ENCODE assay signal across 10 cellular contexts in the genomic region with DNA sequence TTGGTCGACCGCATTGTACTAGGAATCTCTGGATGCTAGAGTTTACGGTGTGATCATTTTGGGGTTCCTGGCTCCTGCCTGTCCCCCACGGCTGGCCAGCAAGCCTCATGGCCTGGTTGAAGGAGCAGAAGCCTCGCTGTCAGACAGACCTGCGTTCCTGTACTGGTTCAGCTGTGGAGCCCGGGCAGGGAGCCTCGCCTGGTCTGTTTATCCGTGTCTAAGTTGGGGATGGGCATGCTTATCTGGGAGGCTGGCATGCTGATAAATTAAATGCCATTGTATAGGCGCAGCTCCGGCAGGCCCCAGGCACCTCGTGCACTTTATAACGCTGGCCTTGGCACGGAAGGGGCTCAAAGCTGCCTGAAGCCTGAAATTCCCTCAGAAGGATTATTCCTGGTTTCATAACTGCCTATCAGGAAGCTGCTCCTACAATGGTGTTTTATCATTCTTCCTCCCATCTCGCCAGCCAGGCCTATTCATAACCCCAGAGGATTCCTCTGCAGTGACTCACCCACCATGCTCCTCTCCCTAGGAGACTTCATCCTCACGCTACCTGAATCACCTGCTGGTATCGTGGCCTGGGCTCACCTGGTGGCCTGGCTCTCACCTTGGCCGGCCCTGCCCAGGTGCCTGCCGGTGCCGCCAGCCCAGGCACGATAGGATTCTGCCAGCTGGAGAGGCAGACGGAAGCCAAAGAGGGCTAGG.
DNase-seq lines count a peak whose midpoint lies in the region; ATAC-seq and TF ChIP-seq lines count a peak whose summit lies in the region.
"Had no signal": no experiment of that assay in that cellular context is flagged by ENCODE, and none has a peak within 500 bp of the region (broad histone marks: within the 10 kb centered on the region; RNA-seq: fewer than 3 reads in every experiment).

No MANE protein-coding gene starts in this region.

- H3K9me3 ChIP-seq in IMR-90 (ENCODE audit: control insufficient read depth, insufficient read depth, low read length) = no peaks in the 10 kb centered on the region
- H3K9me3 ChIP-seq in mesenchymal stem cell (ENCODE audit: control insufficient read depth, low read length) = no peaks in the 10 kb centered on the region
- H3K9me3 ChIP-seq in BE2C = no peaks in the 10 kb centered on the region

- H3K56ac ChIP-seq in IMR-90 (ENCODE audit: extremely low read depth, insufficient read depth, low read length) = no peak overlapping the region

- H2AFZ ChIP-seq in IMR-90 (replicated peaks; ENCODE audit: low read length, poor library complexity) = peak overlapping the region; percentile 47
- H2AFZ ChIP-seq in mesenchymal stem cell (ENCODE audit: low read depth, low read length) = no peak overlapping the region

- H2BK120ac ChIP-seq in IMR-90 (ENCODE audit: low read depth, low read length) = peak overlapping the region; percentile 88
- H2BK120ac ChIP-seq in mesenchymal stem cell (ENCODE audit: low read depth, low read length) = peak overlapping the region; percentile 43

- H3K27me3 ChIP-seq in IMR-90 (ENCODE audit: control insufficient read depth, insufficient read depth, low read length) = no peaks in the 10 kb centered on the region
- H3K27me3 ChIP-seq in mesenchymal stem cell (ENCODE audit: control insufficient read depth in 1 of 2, insufficient read depth in 1 of 2, low read length in 2 of 2) = no peaks in the 10 kb centered on the region
- H3K27me3 ChIP-seq in BE2C = no peaks in the 10 kb centered on the region

- peak overlapping the region; percentile 42 to 77 for H2BK12ac ChIP-seq in mesenchymal stem cell (ENCODE audit: low read length in 2 of 2)

- 0 out of 2 replicates have a peak overlapping the region, but pooled peaks have one; percentile 18 for H4K5ac ChIP-seq in IMR-90 (ENCODE audit: low read depth, low read length)

- H3K27ac ChIP-seq in IMR-90 (ENCODE audit: insufficient read depth, low read length) (no peak overlapping the region; the same call in 1 of the 2 replicates), mesenchymal stem cell (ENCODE audit: low read length, poor library complexity, severe bottlenecking) (peak overlapping the region; percentile 65)

- TF ChIP-seq CTCF in IMR-90 (conservative IDR thresholded peaks at IDR 0.05; ENCODE audit: low read depth, low read length) (no peak), BE2C (IDR thresholded peaks at IDR 0.05; ENCODE audit: low read depth, low read length) (no peak)

- peak overlapping the region; percentile 26 to 29 for H4K8ac ChIP-seq in IMR-90 (ENCODE audit: low read depth in 2 of 2, low read length in 2 of 2)
- peak overlapping the region; percentile 46 for H4K8ac ChIP-seq in mesenchymal stem cell (ENCODE audit: low read length)

- H3K18ac ChIP-seq in IMR-90 (ENCODE audit: low read depth, low read length) = peak overlapping the region; percentile 9; the same call in 1 of the 2 replicates
- H3K18ac ChIP-seq in mesenchymal stem cell (ENCODE audit: low read depth in 1 of 2, low read length in 2 of 2) = peak overlapping the region; percentile 61 to 66

- CTCF ChIA-PET in IMR-90 (lab: Yijun Ruan, JAX) = interaction anchor here (0.6 kb wide), 1 partner anchor 836 kb away, joined by 3 read pairs; no protein-coding TSS in a partner anchor

- DNase-seq in ACHN = peak; percentile 83
- DNase-seq in IMR-90 = peak; percentile 79
- DNase-seq in dermis blood vessel endothelial cell = peak; percentile 83
- DNase-seq in mesenchymal stem cell = peak; percentile 78
- no peak for DNase-seq in BE2C
- DNase-seq in NOMO-1 (lab: John Stamatoyannopoulos, UW; ENCODE audit: unreplicated experiment in 2 of 2) = no peak
- DNase-seq in activated effector memory CD4-positive, alpha-beta T cell treated with anti-CD3 and anti-CD28 coated beads, Interleukin-2, amount 50 U/mL, for 16 hours = no peak
- DNase-seq in activated CD4-positive, CD25-positive, alpha-beta regulatory T cell treated with anti-CD3 and anti-CD28 coated beads, Interleukin-2, amount 50 U/mL, for 72 hours = no peak
- DNase-seq: NCI-H526 treated with DMSO at 0.1 percent for 48 hours; stimulated activated CD4-positive, alpha-beta T cell treated with anti-CD3 and anti-CD28 coated beads, Interleukin-2, amount 100 ng/mL, for 48 hours had no signal

- H3K4me3 ChIP-seq in IMR-90 (ENCODE audit: insufficient read depth, low read depth, low read length) (no peak overlapping the region), mesenchymal stem cell (ENCODE audit: insufficient read depth in 1 of 2, low read depth in 1 of 2, low read length in 2 of 2) (no peak overlapping the region), BE2C (ENCODE audit: low read depth, low read length) (no peak overlapping the region)

- peak overlapping the region; percentile 77 for H2BK20ac ChIP-seq in IMR-90 (ENCODE audit: low read depth, low read length)

- TF ChIP-seq RAD21 in IMR-90 (IDR thresholded peaks at IDR 0.05; ENCODE audit: low read length) = no peak

- dilution Hi-C loops in IMR-90 (cut with HindIII; ENCODE audit: low sequenced_read_pairs, unreplicated experiment) = no loop called here

- peak overlapping the region; percentile 11 for H2AK9ac ChIP-seq in IMR-90 (replicated peaks; ENCODE audit: low read depth, low read length, poor library complexity)

- H3K4ac ChIP-seq in IMR-90 (ENCODE audit: low read depth, low read length) = peak overlapping the region; percentile 71
- peak overlapping the region; percentile 37 to 58 for H3K4ac ChIP-seq in mesenchymal stem cell (ENCODE audit: low read depth in 1 of 2, low read length in 2 of 2)

- H3K36me3 ChIP-seq in IMR-90 (ENCODE audit: control insufficient read depth, insufficient read depth, low read length) (no peaks in the 10 kb centered on the region), mesenchymal stem cell (ENCODE audit: control insufficient read depth in 1 of 2, insufficient read depth in 2 of 2, low read depth in 1 of 2, low read length in 2 of 2) (no peaks in the 10 kb centered on the region), BE2C (no peaks in the 10 kb centered on the region)

- peaks cover 19% of the 10 kb centered on the region for H3K9me1 ChIP-seq in IMR-90 (ENCODE audit: insufficient read depth, low read length)

- no peaks in the 10 kb centered on the region for H3K79me1 ChIP-seq in IMR-90 (ENCODE audit: low read depth in 1 of 2, low read length in 2 of 2)
- H3K79me1 ChIP-seq in mesenchymal stem cell (replicated peaks; ENCODE audit: low read length, poor library complexity, severe bottlenecking) = no peaks in the 10 kb centered on the region

- peak; percentile 66 for ATAC-seq in IMR-90 (ENCODE audit: low read depth)

- POLR2A ChIA-PET in IMR-90 (lab: Charles Lee; ENCODE audit: unreplicated experiment) = no interaction called here

- H2AK5ac ChIP-seq in IMR-90 (ENCODE audit: low read depth, low read length) (peak overlapping the region; percentile 88), mesenchymal stem cell (ENCODE audit: low read length, severe bottlenecking) (peak overlapping the region; percentile 87)

- H4K91ac ChIP-seq in IMR-90 (ENCODE audit: insufficient read depth, low read depth, low read length) (peak overlapping the region; percentile 75), mesenchymal stem cell (ENCODE audit: low read length) (peak overlapping the region; percentile 74)

- no peak overlapping the region for H3K4me2 ChIP-seq in IMR-90 (ENCODE audit: low read depth, low read length)
- peak overlapping the region; percentile 7 for H3K4me2 ChIP-seq in mesenchymal stem cell (ENCODE audit: low read length, poor library complexity, severe bottlenecking)

- H3K23ac ChIP-seq in IMR-90 (ENCODE audit: low read depth, low read length) (no peak overlapping the region), mesenchymal stem cell (ENCODE audit: low read length in 2 of 2) (no peak overlapping the region)

- H3K9ac ChIP-seq in IMR-90 (ENCODE audit: low read depth, low read length) (no peak overlapping the region), mesenchymal stem cell (ENCODE audit: low read length) (no peak overlapping the region)

- TF ChIP-seq POLR2A in IMR-90 (IDR thresholded peaks at IDR 0.05; ENCODE audit: low read depth, low read length) = no peak

- in situ Hi-C loops in ACHN (cut with HindIII; ENCODE audit: low pct_ligation_motif_present, low pct_unique_long_range_greater_than_20kb, low sequenced_read_pairs) = no loop called here
- in situ Hi-C loops in IMR-90 (cut with MboI; ENCODE audit: low sequenced_read_pairs) = loop anchor here (25.0 kb wide), 1 partner anchor 549 kb away; the partner anchor contains the start of gene CHSY1

- H3K4me1 ChIP-seq in IMR-90 (ENCODE audit: control insufficient read depth, insufficient read depth, low read length) (peaks cover 20% of the 10 kb centered on the region), mesenchymal stem cell (ENCODE audit: control insufficient read depth, insufficient read depth, low read depth, low read length) (peaks cover 29% of the 10 kb centered on the region), BE2C (peaks cover 8% of the 10 kb centered on the region)

- intact Hi-C loops in IMR-90 (cut with micrococcal nuclease) = no loop called here

- H2BK15ac ChIP-seq in IMR-90 (ENCODE audit: low read depth, low read length) = peak overlapping the region; percentile 11; the same call in 1 of the 3 replicates
- peak overlapping the region; percentile 97 for H2BK15ac ChIP-seq in mesenchymal stem cell (ENCODE audit: low read depth, poor library complexity, severe bottlenecking)

- 88% methylated on average over 8 of the region's 22 CpGs; no CpG with 5 or more reads in 1 of the 2 experiments for WGBS in IMR-90 (ENCODE audit: extremely low coverage in 2 of 2, insufficient read length in 1 of 2), 2 experiments
- WGBS in mesenchymal stem cell = 59% methylated on average over 22 of the region's 22 CpGs

- H3K14ac ChIP-seq in IMR-90 (replicated peaks; ENCODE audit: low read depth, low read length) (peak overlapping the region; percentile 49; the same call in 1 of the 2 replicates), mesenchymal stem cell (ENCODE audit: low read length in 2 of 2) (no peak overlapping the region)

- no TSS peak for BruUV-seq in IMR-90 (replicated peaks; lab: Mats Ljungman, UMichigan)

- no peaks in the 10 kb centered on the region for H4K20me1 ChIP-seq in IMR-90 (ENCODE audit: insufficient read depth, low read length)

- H2BK5ac ChIP-seq in IMR-90 (ENCODE audit: low read depth, low read length, poor library complexity, severe bottlenecking) = peak overlapping the region; percentile 63
- H2BK5ac ChIP-seq in mesenchymal stem cell (ENCODE audit: low read depth, low read length, poor library complexity, severe bottlenecking) = peak overlapping the region; percentile 5

TF ChIP-seq in IMR-90, 13 proteins besides CTCF, POLR2A, EP300 and RAD21:
- TF ChIP-seq BHLHE40 (IDR thresholded peaks at IDR 0.05; ENCODE audit: low read depth, low read length) (no peak), FOS (IDR thresholded peaks at IDR 0.05; ENCODE audit: low read depth, low read length) (peak; percentile 69; the same call in 1 of the 2 replicates)

Comparison
In these comparisons a context has a peak if more than half of its experiments do, and no peak if none do; other contexts are left out.
1. DNase-seq: peak in ACHN (single experiment), IMR-90 (single experiment), dermis blood vessel endothelial cell (single experiment) and mesenchymal stem cell (single experiment); none in BE2C (single experiment), NOMO-1 (0 of 2), activated effector memory CD4-positive, alpha-beta T cell treated with anti-CD3 and anti-CD28 coated beads, Interleukin-2, amount 50 U/mL, for 16 hours (single experiment) and activated CD4-positive, CD25-positive, alpha-beta regulatory T cell treated with anti-CD3 and anti-CD28 coated beads, Interleukin-2, amount 50 U/mL, for 72 hours (single experiment).